In genomic region chr5:178113141-178113787, GRCh38 we compare ENCODE assay signal across 8 cellular contexts. TPM values are rescaled to one million over a fixed set of nuclear protein-coding genes. Genes with fewer than 3 reads are reported as not detected.
DNase-seq lines count a peak whose midpoint lies in the region; ATAC-seq, FAIRE-seq and TF ChIP-seq lines count a peak whose summit lies in the region.

N4BP3 (plus strand) TSS chr5:178113532; CDS start chr5:178119584, 6,052 bp downstream.

- H3K36me3 Mint-ChIP-seq in T-cell: no peaks in the 10 kb centered on the region

- H3K27me3 Mint-ChIP-seq in T-cell: no peaks in the 10 kb centered on the region

- H3K27me3 ChIP-seq in ascending aorta (peaks cover 9% of the 10 kb centered on the region), iPS-20b (ENCODE audit: insufficient read depth, low read length) (peaks cover 5% of the 10 kb centered on the region; the same call in 1 of the 2 replicates)

- H3K4me1 ChIP-seq in ascending aorta (peaks cover 0 to 6% of the 10 kb centered on the region in 2 donors), iPS-20b (ENCODE audit: insufficient read depth, low read length) (peaks cover 28% of the 10 kb centered on the region)

- peak; percentile 54 for ATAC-seq in GM19452 (IDR thresholded peaks at IDR 0.05; ENCODE audit: unreplicated experiment)
- peak; percentile 64 to 82 (median 79) for ATAC-seq in T-cell (replicated peaks in 1 of 4)
- ATAC-seq in HG02870 (IDR thresholded peaks at IDR 0.05; ENCODE audit: unreplicated experiment): no peak

- CTCF ChIA-PET in T-cell (lab: Charles Lee): no interaction called here

- intact Hi-C loops in ascending aorta (cut with DNase I): no loop called here

- peak within 1 kb of the TSS; percentile 57 to 72 for H3K27ac Mint-ChIP-seq in T-cell

- DNase-seq in D721Med (ENCODE audit: insufficient read length, low spot score) (peak; percentile 77), HPDE6-E6E7 (ENCODE audit: extremely low spot score) (peak; percentile 79), T-cell (peak; percentile 48 to 80 (median 64)), ascending aorta (ENCODE audit: low spot score in 2 of 2) (no peak)
- peak; percentile 59 to 83 (median 68) for DNase-seq in stimulated activated CD4-positive, alpha-beta T cell treated with anti-CD3 and anti-CD28 coated beads, Interleukin-1b, Interleukin-23, amount 100 ng/mL, for 24 hours (ENCODE audit: low read depth in 4 of 4, low spot score in 1 of 4)

- TF ChIP-seq CTCF in D721Med (IDR thresholded peaks at IDR 0.05; ENCODE audit: insufficient read depth, missing control alignments) (no peak), ascending aorta (IDR thresholded peaks at IDR 0.05) (no peak)

- H3K4me3 ChIP-seq in ascending aorta (peak within 1 kb of the TSS; percentile 53 to 57), iPS-20b (ENCODE audit: low read length) (peak within 1 kb of the TSS; percentile 76)

- FAIRE-seq in D721Med (lab: Jason Lieb, UNC): no peak

- peaks cover 37 to 47% (median 38%) of the 10 kb centered on the region in 3 donors for H3K4me1 Mint-ChIP-seq in T-cell

- POLR2A ChIA-PET in T-cell (lab: Charles Lee): no interaction called here

- H3K36me3 ChIP-seq in ascending aorta: no peaks in the 10 kb centered on the region
- no peaks in the 10 kb centered on the region; the same call in 1 of the 2 replicates for H3K36me3 ChIP-seq in iPS-20b (ENCODE audit: insufficient read depth, low read depth, low read length)

- H3K9me3 ChIP-seq in ascending aorta (no peaks in the 10 kb centered on the region), iPS-20b (ENCODE audit: insufficient read depth, low read depth, low read length) (no peaks in the 10 kb centered on the region; the same call in 1 of the 2 replicates)

- peak within 1 kb of the TSS; percentile 85; the same call in 1 of the 2 replicates for H3K9ac ChIP-seq in iPS-20b (ENCODE audit: low read depth, low read length)

- no peaks in the 10 kb centered on the region for H3K9me3 Mint-ChIP-seq in T-cell

- H3K27ac ChIP-seq in ascending aorta (no peak within 1 kb of the TSS), iPS-20b (ENCODE audit: low read length) (peak within 1 kb of the TSS; percentile 57)

- H3K4me3 Mint-ChIP-seq in T-cell: peak within 1 kb of the TSS; percentile 85 to 97 (median 86)

RNA-seq across cellular contexts. Expression of gene N4BP3, which starts in this region (rescaled TPM):
- total RNA-seq in T-cell (1 to 10 TPM; 4.0 to 8.1 (median 6.9) TPM), ascending aorta (0.21 TPM)

Comparison
In these comparisons a context has a peak if more than half of its experiments do, and no peak if none do; other contexts are left out.
1. DNase-seq: peak in D721Med (single experiment), HPDE6-E6E7 (single experiment), T-cell (34 of 34) and stimulated activated CD4-positive, alpha-beta T cell treated with anti-CD3 and anti-CD28 coated beads, Interleukin-1b, Interleukin-23, amount 100 ng/mL, for 24 hours (4 of 4); none in ascending aorta (0 of 2).